In genomic region chr17:42843358-42843934, GRCh38 we compare ENCODE assay signal across 8 cellular contexts. TPM values are rescaled to one million over a fixed set of nuclear protein-coding genes. Genes with fewer than 3 reads are reported as not detected.
DNase-seq lines count a peak whose midpoint lies in the region; ATAC-seq, FAIRE-seq and TF ChIP-seq lines count a peak whose summit lies in the region.

No MANE protein-coding gene starts in this region.

- no peak for TF ChIP-seq POLR2A in body of pancreas (IDR thresholded peaks at IDR 0.05)

- peak; percentile 70 for FAIRE-seq in islet of Langerhans (lab: Jason Lieb, UNC)

- H3K4me3 ChIP-seq in AG09309 (ENCODE audit: control insufficient read depth, low read depth, low read length), result no peak overlapping the region
- H3K4me3 ChIP-seq in GM12875 (ENCODE audit: low read depth, low read length), result no peak overlapping the region
- H3K4me3 ChIP-seq in body of pancreas, result no peak overlapping the region
- no peak overlapping the region for H3K4me3 ChIP-seq in thoracic aorta

- H3K27me3 ChIP-seq in body of pancreas, result no peaks in the 10 kb centered on the region
- no peaks in the 10 kb centered on the region for H3K27me3 ChIP-seq in thoracic aorta (replicated peaks; ENCODE audit: insufficient read depth)

- ATAC-seq in body of pancreas (peak; percentile 83), thoracic aorta (ENCODE audit: insufficient number of reproducible peaks, low FRiP score, low read depth) (peak; percentile 52)

- H3K27ac ChIP-seq in body of pancreas, result no peak overlapping the region
- H3K27ac ChIP-seq in thoracic aorta, result peak overlapping the region in 1 of 2 donors; percentile 16

- DNase-seq in AG09309 (ENCODE audit: low read depth) (peak; percentile 37), NCI-H345 (lab: John Stamatoyannopoulos, UW) (peak; percentile 46), body of pancreas (peak; percentile 47 to 64 (median 58)), thoracic aorta (ENCODE audit: low spot score) (no peak), NCI-H2029 (lab: John Stamatoyannopoulos, UW) (no peak)
- DNase-seq in stimulated activated CD4-positive, alpha-beta T cell treated with anti-CD3 and anti-CD28 coated beads, Interleukin-1b, Interleukin-23, amount 100 ng/mL, for 48 hours, result no peak

- WGBS in body of pancreas, 2 donors, result 30 to 38% methylated on average over 6 of the region's 6 CpGs

- peaks cover 21 to 43% of the 10 kb centered on the region in 2 donors for H3K36me3 ChIP-seq in body of pancreas (replicated peaks in 1 of 2; ENCODE audit: insufficient read depth in 1 of 2, low read depth in 2 of 2)
- H3K36me3 ChIP-seq in thoracic aorta, result peaks cover 53% of the 10 kb centered on the region

- H3K4me1 ChIP-seq in body of pancreas, result peaks cover 4% of the 10 kb centered on the region
- H3K4me1 ChIP-seq in thoracic aorta (ENCODE audit: control insufficient read depth in 1 of 2, low read depth in 2 of 2), result peaks cover 0 to 13% of the 10 kb centered on the region in 2 donors

- intact Hi-C loops in body of pancreas (cut with DNase I), result no loop called here

- no peaks in the 10 kb centered on the region for H3K9me3 ChIP-seq in body of pancreas
- no peaks in the 10 kb centered on the region for H3K9me3 ChIP-seq in thoracic aorta

- TF ChIP-seq CTCF in AG09309 (IDR thresholded peaks at IDR 0.05; ENCODE audit: control insufficient read depth, insufficient read depth, low read depth, low read length, missing control alignments), result peak; percentile 99
- TF ChIP-seq CTCF in GM12875 (IDR thresholded peaks at IDR 0.05; ENCODE audit: borderline replicate concordance, insufficient read depth, low read depth, low read length), result peak; percentile 79
- peak; percentile 66 to 98 (median 95) for TF ChIP-seq CTCF in body of pancreas (IDR thresholded peaks at IDR 0.05)
- peak; percentile 91 for TF ChIP-seq CTCF in thoracic aorta (IDR thresholded peaks at IDR 0.05)

RNA-seq across cellular contexts. Expression of gene AOC2, which starts 0.9 kb away (rescaled TPM):
- total RNA-seq in body of pancreas, result 1 to 10 TPM; 1.0 to 3.0 TPM
- total RNA-seq in thoracic aorta, result 1 to 10 TPM in 1 of 2 donors, under 1 TPM in 1; 0.68 to 2.8 TPM

RNA-seq across cellular contexts. Expression of gene AOC3, which starts 7.6 kb away (rescaled TPM):
- total RNA-seq in body of pancreas, result 10 to 100 TPM in 1 of 2 donors, 1 to 10 TPM in 1; 6.5 to 55.7 TPM
- 100 to 1,000 TPM; 117 to 146 TPM for total RNA-seq in thoracic aorta

RNA-seq across cellular contexts. Expression of gene PSME3, which starts 10.2 kb away (rescaled TPM):
- total RNA-seq in body of pancreas, result 10 to 100 TPM; 41.2 to 51.6 TPM
- 10 to 100 TPM; 41.2 to 82.5 TPM for total RNA-seq in thoracic aorta

RNA-seq across cellular contexts. Expression of gene BECN1, which starts 19.4 kb away (rescaled TPM):
- total RNA-seq in body of pancreas (10 to 100 TPM; 50.4 to 65.1 TPM), thoracic aorta (100 to 1,000 TPM in 1 of 2 donors, 10 to 100 TPM in 1; 99.6 to 122 TPM)

RNA-seq across cellular contexts. Expression of gene CNTD1, which starts 44.8 kb away (rescaled TPM):
- total RNA-seq in body of pancreas, result not detected
- not detected for total RNA-seq in thoracic aorta

Comparison
In these comparisons a context has a peak if more than half of its experiments do, and no peak if none do; other contexts are left out.
1. DNase-seq: peak in AG09309 (single experiment), NCI-H345 (single experiment) and body of pancreas (4 of 4); none in thoracic aorta (single experiment), NCI-H2029 (single experiment) and stimulated activated CD4-positive, alpha-beta T cell treated with anti-CD3 and anti-CD28 coated beads, Interleukin-1b, Interleukin-23, amount 100 ng/mL, for 48 hours (single experiment).
2. Peak in every context shown above with its lines, with median percentiles within 50 percentile points of each other: CTCF ChIP-seq.